8 cellular contexts compared by ENCODE assay signal in the genomic region with DNA sequence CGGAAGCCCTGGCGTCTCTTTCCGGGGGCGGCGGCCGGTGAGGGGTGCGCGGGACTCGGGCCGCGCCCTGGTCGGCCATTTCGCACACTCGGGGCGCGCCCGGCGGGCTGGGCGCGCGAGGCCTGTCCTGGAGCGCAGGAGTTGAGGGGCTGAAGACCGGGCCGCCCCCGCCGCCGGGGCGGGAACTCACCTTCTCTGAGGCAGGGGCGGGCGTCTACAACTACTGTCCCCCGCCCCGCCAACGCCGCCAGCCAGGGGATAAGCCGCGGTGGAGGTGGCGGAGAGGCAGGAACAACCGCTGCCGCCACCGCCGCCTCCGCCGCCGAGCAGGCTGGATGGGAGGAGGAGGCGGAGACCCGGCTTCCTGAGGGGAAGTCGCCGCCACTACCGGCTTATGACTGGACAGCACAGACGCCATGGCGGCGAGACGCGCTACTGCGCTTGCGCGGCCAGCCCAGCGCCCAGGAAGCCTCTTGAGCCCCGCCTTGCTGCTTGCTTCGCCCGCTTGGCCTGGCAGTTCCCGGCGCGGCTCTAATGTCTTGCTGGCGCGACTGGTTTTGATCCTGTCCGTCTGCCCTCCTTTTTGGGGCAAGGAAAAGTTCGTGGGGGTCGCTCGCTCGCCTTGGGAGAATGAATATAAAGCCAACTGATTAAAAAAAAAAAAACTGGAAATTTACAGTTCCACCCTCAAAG. TPM values are rescaled to one million over a fixed set of nuclear protein-coding genes. Genes with fewer than 3 reads are reported as not detected.
DNase-seq lines count a peak whose midpoint lies in the region; ATAC-seq and TF ChIP-seq lines count a peak whose summit lies in the region.

A gene (minus strand): TSS at position 348 of the 693 bp plus-strand sequence. CDS start 27,220 bp downstream, outside the sequence.

- peaks cover 36% of the 10 kb centered on the region for H3K4me1 Mint-ChIP-seq in type B pancreatic cell (ENCODE audit: unreplicated experiment)

- H3K27ac Mint-ChIP-seq in type B pancreatic cell, result peak within 1 kb of the TSS; percentile 97

- H3K36me3 Mint-ChIP-seq in type B pancreatic cell, result no peaks in the 10 kb centered on the region

- H3K9me3 Mint-ChIP-seq in type B pancreatic cell, result no peaks in the 10 kb centered on the region

- peak within 1 kb of the TSS; percentile 98 for H3K4me3 Mint-ChIP-seq in type B pancreatic cell

- TF ChIP-seq POLR2A in GM15510 (IDR thresholded peaks at IDR 0.05; ENCODE audit: borderline replicate concordance, extremely low read depth, insufficient read length) (peak; percentile 95), adrenal gland (IDR thresholded peaks at IDR 0.05) (peak; percentile 92 to 95)

- no peaks in the 10 kb centered on the region for H3K36me3 ChIP-seq in adrenal gland (replicated peaks in 1 of 2)
- peaks cover 0 to 5% (median 0%) of the 10 kb centered on the region in 9 donors for H3K36me3 ChIP-seq in heart right ventricle

- H3K4me1 ChIP-seq in adrenal gland (replicated peaks in 1 of 2) (peaks cover 21 to 37% of the 10 kb centered on the region in 2 donors), heart right ventricle (peaks cover 0 to 45% (median 40%) of the 10 kb centered on the region in 9 donors)

- peak within 1 kb of the TSS; percentile 50 to 98 (median 80) for H3K4me3 ChIP-seq in adrenal gland
- H3K4me3 ChIP-seq in heart right ventricle, result peak within 1 kb of the TSS; percentile 70 to 95 (median 86)

- TF ChIP-seq CTCF in adrenal gland (IDR thresholded peaks at IDR 0.05), result peak in 2 of 6 experiments; percentile 18 to 31
- peak in 1 of 9 donors; percentile 36 for TF ChIP-seq CTCF in heart right ventricle (IDR thresholded peaks at IDR 0.05)
- TF ChIP-seq CTCF in type B pancreatic cell (conservative IDR thresholded peaks at IDR 0.05), result no peak

- H3K27me3 Mint-ChIP-seq in type B pancreatic cell, result no peaks in the 10 kb centered on the region

- H3K27ac ChIP-seq in adrenal gland, result peak within 1 kb of the TSS; percentile 80 to 98 (median 95)
- H3K27ac ChIP-seq in heart right ventricle, result peak within 1 kb of the TSS; percentile 90 to 100 (median 98)

- ATAC-seq in HG02884 (IDR thresholded peaks at IDR 0.05; ENCODE audit: unreplicated experiment), result peak; percentile 92
- ATAC-seq in heart right ventricle, result peak; percentile 98 to 99 (median 99)

- no peaks in the 10 kb centered on the region for H3K9me3 ChIP-seq in adrenal gland (replicated peaks in 1 of 3)
- H3K9me3 ChIP-seq in heart right ventricle, result no peaks in the 10 kb centered on the region

- DNase-seq in NCI-H146 treated with DMSO at 0.1 percent for 48 hours (lab: John Stamatoyannopoulos, UW; ENCODE audit: unreplicated experiment) (peak; percentile 84), T-helper 1 cell (peak; percentile 90 to 98 (median 93)), adrenal gland (peak; percentile 95 to 97 (median 95)), heart right ventricle (peak; percentile 95 to 97), posterior cingulate gyrus (peak; percentile 95 to 100 (median 96)), type B pancreatic cell (ENCODE audit: extremely low spot score, unreplicated experiment) (peak; percentile 96)

- intact Hi-C loops in adrenal gland (cut with DNase I) (loop anchor here in 1 of 2 donors (5.0 kb wide), 1 partner anchor 107 kb away; no protein-coding TSS in a partner anchor), heart right ventricle (cut with DNase I) (loop anchor here in 1 of 10 donors (10.0 kb wide), 1 partner anchor 1271 kb away; no protein-coding TSS in a partner anchor), posterior cingulate gyrus (cut with DNase I) (loop anchor here (5.0 kb wide), 1 partner anchor 38 kb away; a partner anchor contains a TSS)

- WGBS in adrenal gland, 4 donors, result 0% methylated on average over 12 to 71 of the region's 71 CpGs
- 0% methylated on average over 64 to 71 of the region's 71 CpGs for WGBS in heart right ventricle, 2 donors

- no peaks in the 10 kb centered on the region for H3K27me3 ChIP-seq in adrenal gland
- H3K27me3 ChIP-seq in heart right ventricle, result no peaks in the 10 kb centered on the region

RNA-seq across cellular contexts. Expression of the gene that starts here (rescaled TPM):
- 10 to 100 TPM; 12.0 to 24.8 (median 17.7) TPM for total RNA-seq in adrenal gland
- polyA plus RNA-seq in adrenal gland, result 10 to 100 TPM; 20.5 to 40.2 (median 29.0) TPM
- 10 to 100 TPM; 20.1 to 26.7 (median 22.0) TPM for total RNA-seq in heart right ventricle
- polyA plus RNA-seq in heart right ventricle, result 10 to 100 TPM; 18.5 to 27.0 TPM
- 18.6 and 18.7 TPM in 2 replicates for total RNA-seq in type B pancreatic cell (ENCODE audit: low replicate concordance)

Comparison
In these comparisons a context has a peak if more than half of its experiments do, and no peak if none do; other contexts are left out.
1. Peak in every context shown above with its lines: DNase-seq, ATAC-seq, H3K4me3 ChIP-seq and H3K27ac ChIP-seq.